1 cellular context compared by ENCODE assay signal in the genomic region with DNA sequence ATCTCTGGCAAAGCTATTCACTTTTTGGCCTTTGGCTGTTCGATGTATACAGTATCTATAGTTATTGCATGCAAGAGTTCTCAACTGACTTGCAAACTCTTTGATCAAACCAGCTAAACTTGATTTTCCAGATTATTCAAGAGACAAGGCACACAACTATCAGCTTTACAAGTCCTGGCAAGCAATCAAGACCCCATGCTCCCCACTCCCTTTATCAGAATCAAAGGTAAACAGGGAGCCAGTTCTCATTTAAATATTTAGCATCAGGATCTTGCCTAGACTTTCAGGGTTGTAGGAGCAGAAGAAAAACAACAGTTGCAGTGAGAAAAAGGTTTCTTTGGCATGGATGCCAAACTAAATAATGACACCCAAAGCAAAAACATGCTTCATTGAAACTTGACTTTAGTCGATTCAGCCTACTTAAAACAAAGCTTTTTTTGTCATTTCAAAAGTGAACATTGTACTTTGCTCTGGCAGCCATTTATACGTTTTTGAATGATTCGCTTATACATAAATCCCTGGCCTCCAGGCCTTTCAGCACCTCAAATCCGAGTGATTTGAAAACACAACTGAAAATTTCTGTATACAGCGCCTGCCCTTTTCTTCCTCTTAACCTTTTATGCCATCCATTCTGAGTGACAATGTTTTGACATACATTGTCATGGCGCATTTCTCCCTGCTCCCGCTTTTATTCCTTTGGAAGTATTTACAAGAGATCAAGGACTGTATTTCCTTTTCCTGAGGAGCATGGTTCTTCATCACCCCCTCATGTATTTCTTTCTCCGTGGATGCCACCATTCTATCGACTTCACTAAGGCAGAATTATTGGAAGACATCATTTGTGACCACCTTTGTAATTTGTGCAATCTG.
TF ChIP-seq lines count a peak whose summit lies in the region.

No MANE protein-coding gene starts in this region.

TF ChIP-seq in H1, 55 proteins besides CTCF, POLR2A, EP300 and RAD21:
- no peak for TF ChIP-seq KDM5A (IDR thresholded peaks at IDR 0.05; ENCODE audit: low read length)
- TF ChIP-seq ASH2L (IDR thresholded peaks at IDR 0.05; ENCODE audit: low read length): no peak
TF ChIP-seq in H1: peak in this region for 0.
